Comparison of ENCODE assay signal across 20 cellular contexts in genomic region chr12:120215357-120215735, GRCh38. TPM values are rescaled to one million over a fixed set of nuclear protein-coding genes. Genes with fewer than 3 reads are reported as not detected.
A peak's percentile ranks its signal among the peaks of the same experiment; 100 is the strongest.
DNase-seq lines count a peak whose midpoint lies in the region; ATAC-seq and TF ChIP-seq lines count a peak whose summit lies in the region.
"Had no signal": no experiment of that assay in that cellular context is flagged by ENCODE, and none has a peak within 500 bp of the region (broad histone marks: within the 10 kb centered on the region; RNA-seq: fewer than 3 reads in every experiment).

No MANE protein-coding gene starts in this region.

- H3K4me1 ChIP-seq in RWPE2 (ENCODE audit: insufficient read depth, poor library complexity, severe bottlenecking) (no peaks in the 10 kb centered on the region), mesenchymal stem cell (ENCODE audit: control insufficient read depth, insufficient read depth, low read depth, low read length) (peaks cover 5% of the 10 kb centered on the region), transverse colon (peaks cover 0 to 19% (median 12%) of the 10 kb centered on the region in 4 donors)
- H3K4me1 ChIP-seq: BLaER1, SJSA1 had no signal

- H2BK15ac ChIP-seq in mesenchymal stem cell (ENCODE audit: low read depth, poor library complexity, severe bottlenecking) = no peak overlapping the region

- no peak for ATAC-seq in activated naive CD4-positive, alpha-beta T cell treated with anti-CD3 and anti-CD28 coated beads, Interleukin-2, amount 50 U/mL, for 72 hours
- ATAC-seq in RWPE2 (ENCODE audit: low read depth) = no peak
- no peak for ATAC-seq in GM18519 (IDR thresholded peaks at IDR 0.05; ENCODE audit: low FRiP score, unreplicated experiment)
- ATAC-seq in HG03159 (IDR thresholded peaks at IDR 0.05; ENCODE audit: unreplicated experiment) = no peak
- ATAC-seq: GM12878 had no signal

- H3K4me2 ChIP-seq in mesenchymal stem cell (ENCODE audit: low read length, poor library complexity, severe bottlenecking) = no peak overlapping the region
- H3K4me2 ChIP-seq: BLaER1 had no signal

- H4K91ac ChIP-seq in mesenchymal stem cell (ENCODE audit: low read length) = peak overlapping the region; percentile 14

- TF ChIP-seq CTCF in RWPE2 (IDR thresholded peaks at IDR 0.05; ENCODE audit: poor library complexity, severe bottlenecking) = no peak
- TF ChIP-seq CTCF in transverse colon (IDR thresholded peaks at IDR 0.05) = no peak

- H3K9me3 Mint-ChIP-seq in activated naive CD4-positive, alpha-beta T cell treated with anti-CD3 and anti-CD28 coated beads, Interleukin-2, amount 50 U/mL, for 72 hours = no peaks in the 10 kb centered on the region
- no peaks in the 10 kb centered on the region for H3K9me3 Mint-ChIP-seq in activated naive CD4-positive, alpha-beta T cell treated with anti-CD3 and anti-CD28 coated beads for 36 hours
- H3K9me3 Mint-ChIP-seq: CD8-positive, alpha-beta memory T cell; IgD-negative memory B cell had no signal

- H2AK5ac ChIP-seq in mesenchymal stem cell (ENCODE audit: low read length, severe bottlenecking) = no peak overlapping the region

- no peak overlapping the region for H3K27ac ChIP-seq in RWPE2 (ENCODE audit: poor library complexity, severe bottlenecking)
- no peak overlapping the region for H3K27ac ChIP-seq in mesenchymal stem cell (ENCODE audit: low read length, poor library complexity, severe bottlenecking)
- H3K27ac ChIP-seq in transverse colon = no peak overlapping the region
- H3K27ac ChIP-seq: BLaER1, SJSA1 had no signal

- no peaks in the 10 kb centered on the region for H3K27me3 ChIP-seq in RWPE2 (ENCODE audit: insufficient read depth, poor library complexity, severe bottlenecking)
- H3K27me3 ChIP-seq in mesenchymal stem cell (ENCODE audit: control insufficient read depth in 1 of 2, insufficient read depth in 1 of 2, low read length in 2 of 2) = no peaks in the 10 kb centered on the region
- no peaks in the 10 kb centered on the region for H3K27me3 ChIP-seq in transverse colon
- H3K27me3 ChIP-seq: BLaER1, SJSA1 had no signal

- no peak overlapping the region for H4K8ac ChIP-seq in mesenchymal stem cell (ENCODE audit: low read length)

- H3K14ac ChIP-seq in mesenchymal stem cell (ENCODE audit: low read length in 2 of 2) = no peak overlapping the region

- no peak overlapping the region for H3K4me3 Mint-ChIP-seq in activated naive CD4-positive, alpha-beta T cell treated with anti-CD3 and anti-CD28 coated beads for 36 hours
- H3K4me3 Mint-ChIP-seq: CD8-positive, alpha-beta memory T cell; IgD-negative memory B cell had no signal

- TF ChIP-seq EP300 in transverse colon (IDR thresholded peaks at IDR 0.05; ENCODE audit: low read depth) = no peak

- no peak overlapping the region for H2BK120ac ChIP-seq in mesenchymal stem cell (ENCODE audit: low read depth, low read length)

- no peaks in the 10 kb centered on the region for H3K27me3 Mint-ChIP-seq in activated naive CD4-positive, alpha-beta T cell treated with anti-CD3 and anti-CD28 coated beads for 36 hours (ENCODE audit: low read depth)
- H3K27me3 Mint-ChIP-seq: IgD-negative memory B cell had no signal

- in situ Hi-C loops in transverse colon (cut with MboI; ENCODE audit: low pct_ligation_motif_present in 1 of 4, low pct_unique_long_range_greater_than_20kb in 1 of 4, low sequenced_read_pairs in 3 of 4) = no loop called here

- peak overlapping the region; percentile 16 to 96 for H3K27ac Mint-ChIP-seq in activated naive CD4-positive, alpha-beta T cell treated with anti-CD3 and anti-CD28 coated beads, Interleukin-2, amount 50 U/mL, for 72 hours
- H3K27ac Mint-ChIP-seq in activated naive CD4-positive, alpha-beta T cell treated with anti-CD3 and anti-CD28 coated beads for 36 hours = no peak overlapping the region

- no peaks in the 10 kb centered on the region for H3K36me3 Mint-ChIP-seq in activated naive CD4-positive, alpha-beta T cell treated with anti-CD3 and anti-CD28 coated beads, Interleukin-2, amount 50 U/mL, for 72 hours
- H3K36me3 Mint-ChIP-seq in activated naive CD4-positive, alpha-beta T cell treated with anti-CD3 and anti-CD28 coated beads for 36 hours (ENCODE audit: low read depth) = peaks cover 20% of the 10 kb centered on the region

- H2BK5ac ChIP-seq in mesenchymal stem cell (ENCODE audit: low read depth, low read length, poor library complexity, severe bottlenecking) = no peak overlapping the region

- 93% methylated on average over 13 of the region's 15 CpGs for WGBS in mesenchymal stem cell
- WGBS in transverse colon (ENCODE audit: low coverage in 1 of 2), 2 donors = 72 to 76% methylated on average over 9 to 15 of the region's 15 CpGs

- no peak overlapping the region for H3K9ac ChIP-seq in mesenchymal stem cell (ENCODE audit: low read length)
- H3K9ac ChIP-seq: BLaER1 had no signal

- DNase-seq in activated naive CD4-positive, alpha-beta T cell treated with anti-CD3 and anti-CD28 coated beads, Interleukin-2, amount 50 U/mL, for 72 hours (ENCODE audit: low spot score in 2 of 2) = no peak
- DNase-seq in activated naive CD4-positive, alpha-beta T cell treated with anti-CD3 and anti-CD28 coated beads for 36 hours = no peak
- DNase-seq in RWPE2 (ENCODE audit: low spot score) (peak; percentile 50), mesenchymal stem cell (no peak), transverse colon (no peak), NCI-H128 (lab: John Stamatoyannopoulos, UW; ENCODE audit: unreplicated experiment) (no peak)
- DNase-seq: CD8-positive, alpha-beta memory T cell; DND-41; NCI-H1105 treated with DMSO at 0.1 percent for 48 hours; NCI-H187; NCI-H345; NCI-H526 treated with DMSO at 0.1 percent for 48 hours; NK-92 treated with Interleukin-12 subunit alpha and Interleukin-12 subunit beta, amount 100 ng/mL, for 24 hours; OCI-M1 had no signal

- no peak overlapping the region for H2AFZ ChIP-seq in mesenchymal stem cell (ENCODE audit: low read depth, low read length)

- H3K4me3 ChIP-seq in RWPE2 (ENCODE audit: severe bottlenecking) (no peak overlapping the region), mesenchymal stem cell (ENCODE audit: insufficient read depth in 1 of 2, low read depth in 1 of 2, low read length in 2 of 2) (no peak overlapping the region), transverse colon (no peak overlapping the region)
- H3K4me3 ChIP-seq: BLaER1, GM12878, SJSA1 had no signal

- CTCF ChIA-PET in activated naive CD4-positive, alpha-beta T cell treated with anti-CD3 and anti-CD28 coated beads for 36 hours (lab: Charles Lee) = no interaction called here

- H3K36me3 ChIP-seq in RWPE2 (ENCODE audit: low read depth) (peaks cover 100% of the 10 kb centered on the region), mesenchymal stem cell (ENCODE audit: control insufficient read depth in 1 of 2, insufficient read depth in 2 of 2, low read depth in 1 of 2, low read length in 2 of 2) (peaks cover 94 to 99% of the 10 kb centered on the region in 2 experiments), transverse colon (peaks cover 0 to 50% (median 23%) of the 10 kb centered on the region in 4 donors)

- H3K79me1 ChIP-seq in mesenchymal stem cell (replicated peaks; ENCODE audit: low read length, poor library complexity, severe bottlenecking) = peaks cover 44% of the 10 kb centered on the region

- H3K9me3 ChIP-seq in RWPE2 (ENCODE audit: severe bottlenecking) = no peaks in the 10 kb centered on the region
- no peaks in the 10 kb centered on the region for H3K9me3 ChIP-seq in mesenchymal stem cell (ENCODE audit: control insufficient read depth, low read length)
- H3K9me3 ChIP-seq in transverse colon = no peaks in the 10 kb centered on the region
- H3K9me3 ChIP-seq: BLaER1, SJSA1 had no signal

- no peaks in the 10 kb centered on the region for H3K4me1 Mint-ChIP-seq in activated naive CD4-positive, alpha-beta T cell treated with anti-CD3 and anti-CD28 coated beads for 36 hours (ENCODE audit: low read depth)
- H3K4me1 Mint-ChIP-seq: CD8-positive, alpha-beta memory T cell; IgD-negative memory B cell had no signal

- intact Hi-C loops in activated naive CD4-positive, alpha-beta T cell treated with anti-CD3 and anti-CD28 coated beads for 36 hours (cut with micrococcal nuclease) = no loop called here
- intact Hi-C loops in transverse colon (cut with DNase I; ENCODE audit: low total_unique reads) = no loop called here

- no peak overlapping the region for H3K23ac ChIP-seq in mesenchymal stem cell (ENCODE audit: low read length in 2 of 2)

- no peak overlapping the region for H3K18ac ChIP-seq in mesenchymal stem cell (ENCODE audit: low read depth in 1 of 2, low read length in 2 of 2)

- peak; percentile 10 for TF ChIP-seq POLR2A in transverse colon (IDR thresholded peaks at IDR 0.05)

- no peak overlapping the region for H3K4ac ChIP-seq in mesenchymal stem cell (ENCODE audit: low read depth in 1 of 2, low read length in 2 of 2)

- no peak overlapping the region for H2BK12ac ChIP-seq in mesenchymal stem cell (ENCODE audit: low read length in 2 of 2)

RNA-seq across cellular contexts. Expression of gene RPLP0, which starts 14.4 kb away (rescaled TPM):
- total RNA-seq in activated naive CD4-positive, alpha-beta T cell treated with anti-CD3 and anti-CD28 coated beads, Interleukin-2, amount 50 U/mL, for 72 hours = 1,000 to 10,000 TPM; 4,045 to 4,525 TPM
- 1,000 to 10,000 TPM; 5,065 to 5,278 TPM for total RNA-seq in activated naive CD4-positive, alpha-beta T cell treated with anti-CD3 and anti-CD28 coated beads for 36 hours
- polyA plus RNA-seq in mesenchymal stem cell (2013, experiment 1 of 2) = 3,349 TPM
- 3,313 TPM for polyA plus RNA-seq in mesenchymal stem cell (2013, experiment 2 of 2)
- 1,000 to 10,000 TPM in 3 of 4 donors, 100 to 1,000 TPM in 1; 660 to 2,105 (median 1,778) TPM for total RNA-seq in transverse colon

RNA-seq across cellular contexts. Expression of gene GCN1, which starts 20.8 kb away (rescaled TPM):
- 100 to 1,000 TPM; 114 to 131 TPM for total RNA-seq in activated naive CD4-positive, alpha-beta T cell treated with anti-CD3 and anti-CD28 coated beads, Interleukin-2, amount 50 U/mL, for 72 hours
- 100 to 1,000 TPM; 122 to 128 TPM for total RNA-seq in activated naive CD4-positive, alpha-beta T cell treated with anti-CD3 and anti-CD28 coated beads for 36 hours
- 19.7 TPM for polyA plus RNA-seq in mesenchymal stem cell (2013, experiment 1 of 2)
- 17.3 TPM for polyA plus RNA-seq in mesenchymal stem cell (2013, experiment 2 of 2)
- total RNA-seq in transverse colon = 100 to 1,000 TPM in 2 of 4 donors, 10 to 100 TPM in 2; 70.0 to 141 (median 107) TPM

RNA-seq across cellular contexts. Expression of gene PXN, which starts 50.2 kb away (rescaled TPM):
- total RNA-seq in activated naive CD4-positive, alpha-beta T cell treated with anti-CD3 and anti-CD28 coated beads, Interleukin-2, amount 50 U/mL, for 72 hours = 10 to 100 TPM; 49.8 to 66.8 TPM
- 100 to 1,000 TPM; 109 to 112 TPM for total RNA-seq in activated naive CD4-positive, alpha-beta T cell treated with anti-CD3 and anti-CD28 coated beads for 36 hours
- 90.4 TPM for polyA plus RNA-seq in mesenchymal stem cell (2013, experiment 1 of 2)
- 88.1 TPM for polyA plus RNA-seq in mesenchymal stem cell (2013, experiment 2 of 2)
- total RNA-seq in transverse colon = 100 to 1,000 TPM; 101 to 328 (median 198) TPM
